In genomic region chr7:70707823-70708243, GRCh38 we compare ENCODE assay signal across 2 cellular contexts.
TF ChIP-seq lines count a peak whose summit lies in the region.

No MANE protein-coding gene starts in this region.

TF ChIP-seq in HEK293T, 16 proteins besides CTCF, POLR2A, EP300 and RAD21 (continued from another document):
- TF ChIP-seq FOXM1 (IDR thresholded peaks at IDR 0.05; ENCODE audit: borderline replicate concordance) (no peak), LEF1 (IDR thresholded peaks at IDR 0.05; ENCODE audit: borderline replicate concordance) (no peak), FOXK2 (IDR thresholded peaks at IDR 0.05) (no peak), SP1 (IDR thresholded peaks at IDR 0.05) (no peak), TARDBP (IDR thresholded peaks at IDR 0.05) (no peak), BHLHE40 (IDR thresholded peaks at IDR 0.05; ENCODE audit: borderline replicate concordance) (no peak), ARNT (IDR thresholded peaks at IDR 0.05) (no peak), CTBP1 (IDR thresholded peaks at IDR 0.05; ENCODE audit: borderline replicate concordance) (peak; percentile 83), ZNF384 (IDR thresholded peaks at IDR 0.05) (no peak), PKNOX1 (IDR thresholded peaks at IDR 0.05) (peak; percentile 74), L3MBTL2 (conservative IDR thresholded peaks at IDR 0.05) (no peak), NFRKB (IDR thresholded peaks at IDR 0.05) (no peak), ELF4 (IDR thresholded peaks at IDR 0.05) (no peak)
TF ChIP-seq in HEK293T: peak in this region for 2.

TF ChIP-seq in GM12878, 131 proteins besides CTCF, POLR2A, EP300 and RAD21 (continued from another document):
- TF ChIP-seq CREB1 (IDR thresholded peaks at IDR 0.05; ENCODE audit: low read depth), result peak; percentile 64; the same call in 1 of the 2 replicates
- TF ChIP-seq IKZF2 (IDR thresholded peaks at IDR 0.05), result no peak
- TF ChIP-seq CREM (IDR thresholded peaks at IDR 0.05; ENCODE audit: low read depth), result peak; percentile 59; the same call in 1 of the 2 replicates
